ENCODE assay signal across 22 cellular contexts in the genomic region with DNA sequence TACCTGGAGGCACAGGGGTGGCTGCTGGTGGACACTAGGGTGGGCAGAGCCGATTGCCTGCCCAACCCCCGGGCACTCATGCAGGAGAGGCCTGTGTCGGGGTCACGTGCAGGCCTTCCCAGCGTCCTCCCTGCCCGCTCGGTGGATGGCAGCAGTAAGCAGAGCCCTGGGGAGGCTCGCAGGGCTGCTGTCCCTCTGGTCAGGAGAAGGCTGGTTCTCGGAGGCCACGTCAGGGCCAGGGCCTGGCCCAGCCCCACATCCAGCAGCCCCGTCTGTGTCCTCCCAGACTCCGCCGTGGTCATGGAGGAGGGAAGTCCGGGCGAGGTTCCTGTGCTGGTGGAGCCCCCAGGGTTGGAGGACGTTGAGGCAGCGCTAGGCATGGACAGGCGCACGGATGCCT.
"Had no signal": no experiment of that assay in that cellular context is flagged by ENCODE, and none has a peak within 500 bp of the region (broad histone marks: within the 10 kb centered on the region; RNA-seq: fewer than 3 reads in every experiment).

No MANE protein-coding gene starts in this region.

- H3K4me3 Mint-ChIP-seq: activated CD4-positive, alpha-beta memory T cell treated with anti-CD3 and anti-CD28 coated beads, Interleukin-2, amount 10 ng/mL, durations not matched to agents 7 days and 5 days; activated CD8-positive, alpha-beta memory T cell treated with anti-CD3 and anti-CD28 coated beads, Interleukin-2, amount 10 ng/mL, durations not matched to agents 7 days and 5 days; activated naive CD4-positive, alpha-beta T cell treated with anti-CD3 and anti-CD28 coated beads for 36 hours; activated T-helper 17 cell treated with anti-CD3 and anti-CD28 coated beads, Interleukin-2, amount 50 U/mL, for 72 hours; endodermal cell; naive thymus-derived CD4-positive, alpha-beta T cell; stimulated activated naive B cell treated with anti-CD40 and anti-IgM and Interleukin-4, amounts not matched to agents 10 μg/mL and 1 μg/mL and 100 μg/mL, for 72 hours; T-helper 2 cell treated with Interferon-gamma antibody and Interleukin-4, amounts not matched to agents 5 μg/mL and 100 μg/mL, for 36 hours had no signal

- H3K27ac Mint-ChIP-seq: activated CD4-positive, alpha-beta memory T cell treated with anti-CD3 and anti-CD28 coated beads, Interleukin-2, amount 10 ng/mL, durations not matched to agents 7 days and 5 days; activated CD8-positive, alpha-beta memory T cell treated with anti-CD3 and anti-CD28 coated beads, Interleukin-2, amount 10 ng/mL, durations not matched to agents 7 days and 5 days; activated naive CD4-positive, alpha-beta T cell treated with anti-CD3 and anti-CD28 coated beads for 36 hours; activated T-helper 17 cell treated with anti-CD3 and anti-CD28 coated beads, Interleukin-2, amount 50 U/mL, for 72 hours; stimulated activated naive B cell treated with anti-CD40 and anti-IgM and Interleukin-4, amounts not matched to agents 10 μg/mL and 1 μg/mL and 100 μg/mL, for 72 hours; T-helper 2 cell treated with Interferon-gamma antibody and Interleukin-4, amounts not matched to agents 5 μg/mL and 100 μg/mL, for 36 hours had no signal

- H3K27ac ChIP-seq: brain microvascular endothelial cell, epithelial cell of prostate, left lung, neutrophil, SK-N-MC, thoracic aorta had no signal

- DNase-seq: activated CD4-positive, alpha-beta memory T cell treated with anti-CD3 and anti-CD28 coated beads, Interleukin-2, amount 10 ng/mL, durations not matched to agents 7 days and 5 days; activated CD4-positive, alpha-beta T cell treated with anti-CD3 and anti-CD28 coated beads for 48 hours; activated CD4-positive, CD25-positive, alpha-beta regulatory T cell; activated CD8-positive, alpha-beta memory T cell treated with anti-CD3 and anti-CD28 coated beads, Interleukin-2, amount 10 ng/mL, durations not matched to agents 7 days and 5 days; activated naive CD4-positive, alpha-beta T cell treated with anti-CD3 and anti-CD28 coated beads for 36 hours; aorta; brain microvascular endothelial cell; central memory CD4-positive, alpha-beta T cell; endodermal cell; foreskin melanocyte; kidney; left lung; mucosa of descending colon; naive thymus-derived CD4-positive, alpha-beta T cell; stimulated activated naive B cell treated with anti-CD40 and anti-IgM and Interleukin-4, amounts not matched to agents 10 μg/mL and 1 μg/mL and 100 μg/mL, for 72 hours had no signal

- H3K4me3 ChIP-seq: left lung, mucosa of descending colon, SK-N-MC, skin epidermis, thoracic aorta had no signal

- H3K36me3 Mint-ChIP-seq: activated CD8-positive, alpha-beta memory T cell treated with anti-CD3 and anti-CD28 coated beads, Interleukin-2, amount 10 ng/mL, durations not matched to agents 7 days and 5 days had no signal

- H3K27me3 ChIP-seq: brain microvascular endothelial cell, left lung, neutrophil had no signal

- ATAC-seq: activated CD8-positive, alpha-beta memory T cell treated with anti-CD3 and anti-CD28 coated beads, Interleukin-2, amount 10 ng/mL, durations not matched to agents 7 days and 5 days; activated T-helper 17 cell treated with anti-CD3 and anti-CD28 coated beads, Interleukin-2, amount 50 U/mL, for 72 hours; left lung; mucosa of descending colon; naive thymus-derived CD4-positive, alpha-beta T cell; stimulated activated naive B cell treated with anti-CD40 and anti-IgM and Interleukin-4, amounts not matched to agents 10 μg/mL and 1 μg/mL and 100 μg/mL, for 72 hours had no signal

- H3K9me3 ChIP-seq: left lung, mucosa of descending colon, neutrophil, thoracic aorta had no signal

- H3K27me3 Mint-ChIP-seq: activated CD4-positive, alpha-beta memory T cell treated with anti-CD3 and anti-CD28 coated beads, Interleukin-2, amount 10 ng/mL, durations not matched to agents 7 days and 5 days; activated CD8-positive, alpha-beta memory T cell treated with anti-CD3 and anti-CD28 coated beads, Interleukin-2, amount 10 ng/mL, durations not matched to agents 7 days and 5 days; activated T-helper 17 cell treated with anti-CD3 and anti-CD28 coated beads, Interleukin-2, amount 50 U/mL, for 72 hours; naive thymus-derived CD4-positive, alpha-beta T cell; stimulated activated naive B cell treated with anti-CD40 and anti-IgM and Interleukin-4, amounts not matched to agents 10 μg/mL and 1 μg/mL and 100 μg/mL, for 72 hours had no signal

- H3K4me1 Mint-ChIP-seq: activated CD4-positive, alpha-beta memory T cell treated with anti-CD3 and anti-CD28 coated beads, Interleukin-2, amount 10 ng/mL, durations not matched to agents 7 days and 5 days; activated CD8-positive, alpha-beta memory T cell treated with anti-CD3 and anti-CD28 coated beads, Interleukin-2, amount 10 ng/mL, durations not matched to agents 7 days and 5 days; activated T-helper 17 cell treated with anti-CD3 and anti-CD28 coated beads, Interleukin-2, amount 50 U/mL, for 72 hours; endodermal cell had no signal
